In the genomic region with DNA sequence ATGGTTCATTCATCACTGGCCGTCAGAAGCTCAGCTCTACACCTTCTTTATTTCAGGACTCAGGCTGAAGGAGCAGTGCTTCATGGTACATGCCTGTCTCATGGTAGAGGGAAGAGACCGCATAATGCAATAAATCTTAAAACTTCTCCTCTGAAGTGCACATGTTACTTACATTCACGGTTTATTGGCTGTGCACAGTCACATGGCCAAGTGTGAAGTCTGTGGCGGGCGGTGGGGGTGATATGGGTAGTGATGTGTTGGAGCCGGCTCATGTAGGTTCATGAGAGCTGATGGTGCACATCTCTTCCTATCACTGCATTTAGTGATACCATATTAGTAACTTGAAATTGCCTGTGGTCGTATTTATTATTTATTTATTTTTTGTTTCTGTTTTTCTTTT, we compare ENCODE assay signal across 21 cellular contexts.
A peak's percentile ranks its signal among the peaks of the same experiment; 100 is the strongest.
DNase-seq lines count a peak whose midpoint lies in the region; ATAC-seq, FAIRE-seq and TF ChIP-seq lines count a peak whose summit lies in the region.
"Had no signal": no experiment of that assay in that cellular context is flagged by ENCODE, and none has a peak within 500 bp of the region (broad histone marks: within the 10 kb centered on the region; RNA-seq: fewer than 3 reads in every experiment).

No MANE protein-coding gene starts in this region.

- H3K27ac ChIP-seq in HepG2 (ENCODE audit: extremely low read length, insufficient read depth, low read length) (no peak overlapping the region), right lobe of liver (no peak overlapping the region)
- H3K27ac ChIP-seq: 22Rv1; A549; BLaER1 treated with 17β-estradiol and CSF1 and Interleukin-3, amounts not matched to agents 10 nM and 100 nM; C4-2B had no signal

- H3K27ac Mint-ChIP-seq in activated CD8-positive, alpha-beta T cell treated with anti-CD3 and anti-CD28 coated beads for 36 hours = no peak overlapping the region
- no peak overlapping the region for H3K27ac Mint-ChIP-seq in activated CD8-positive, alpha-beta T cell treated with anti-CD3 and anti-CD28 coated beads, Interleukin-2, amount 10 ng/mL, durations not matched to agents 7 days and 5 days
- H3K27ac Mint-ChIP-seq: B cell; CD4-positive, alpha-beta T cell; CD8-positive, alpha-beta T cell had no signal

- peaks cover 4% of the 10 kb centered on the region for H3K9me3 Mint-ChIP-seq in activated CD8-positive, alpha-beta T cell treated with anti-CD3 and anti-CD28 coated beads for 36 hours
- H3K9me3 Mint-ChIP-seq in activated CD8-positive, alpha-beta T cell treated with anti-CD3 and anti-CD28 coated beads, Interleukin-2, amount 10 ng/mL, durations not matched to agents 7 days and 5 days (ENCODE audit: insufficient read depth) = peaks cover 7% of the 10 kb centered on the region

- no peaks in the 10 kb centered on the region for H3K79me2 ChIP-seq in HepG2 (ENCODE audit: insufficient read depth, low read length)

- peaks cover 9% of the 10 kb centered on the region for H3K4me1 ChIP-seq in HepG2 (ENCODE audit: insufficient read depth, low read length)
- peaks cover 0 to 33% (median 12%) of the 10 kb centered on the region in 4 donors for H3K4me1 ChIP-seq in right lobe of liver
- H3K4me1 ChIP-seq: A549, Caco-2 had no signal

- no peaks in the 10 kb centered on the region for H3K27me3 Mint-ChIP-seq in activated CD8-positive, alpha-beta T cell treated with anti-CD3 and anti-CD28 coated beads for 36 hours
- H3K27me3 Mint-ChIP-seq in activated CD8-positive, alpha-beta T cell treated with anti-CD3 and anti-CD28 coated beads, Interleukin-2, amount 10 ng/mL, durations not matched to agents 7 days and 5 days (ENCODE audit: low read depth) = no peaks in the 10 kb centered on the region
- H3K27me3 Mint-ChIP-seq: B cell; CD4-positive, alpha-beta T cell had no signal

- no peaks in the 10 kb centered on the region for H3K4me1 Mint-ChIP-seq in activated CD8-positive, alpha-beta T cell treated with anti-CD3 and anti-CD28 coated beads for 36 hours (ENCODE audit: low read depth)
- H3K4me1 Mint-ChIP-seq in activated CD8-positive, alpha-beta T cell treated with anti-CD3 and anti-CD28 coated beads, Interleukin-2, amount 10 ng/mL, durations not matched to agents 7 days and 5 days (ENCODE audit: low read depth) = no peaks in the 10 kb centered on the region

- H3K9me3 ChIP-seq in HepG2 (ENCODE audit: low read length) (no peaks in the 10 kb centered on the region), right lobe of liver (no peaks in the 10 kb centered on the region)
- H3K9me3 ChIP-seq: A549, Caco-2 had no signal

- H3K36me3 Mint-ChIP-seq in activated CD8-positive, alpha-beta T cell treated with anti-CD3 and anti-CD28 coated beads for 36 hours (ENCODE audit: low read depth) = peaks cover 30% of the 10 kb centered on the region
- H3K36me3 Mint-ChIP-seq in activated CD8-positive, alpha-beta T cell treated with anti-CD3 and anti-CD28 coated beads, Interleukin-2, amount 10 ng/mL, durations not matched to agents 7 days and 5 days (ENCODE audit: low read depth) = peaks cover 23% of the 10 kb centered on the region

- no TSS peak for BruUV-seq in HepG2 (replicated peaks; lab: Mats Ljungman, UMichigan)

- TF ChIP-seq CTCF in activated CD8-positive, alpha-beta T cell treated with anti-CD3 and anti-CD28 coated beads for 36 hours (IDR thresholded peaks at IDR 0.05) = no peak
- no peak for TF ChIP-seq CTCF in HepG2 (CRISPR knock-in tag; IDR thresholded peaks at IDR 0.05)
- TF ChIP-seq CTCF in right lobe of liver (IDR thresholded peaks at IDR 0.05) = no peak

- in situ Hi-C loops in HepG2 (cut with HindIII; ENCODE audit: extremely low pct_ligation_motif_present, low pct_unique_long_range_greater_than_20kb) = no loop called here

- TF ChIP-seq RAD21 in HepG2 (CRISPR knock-in tag; IDR thresholded peaks at IDR 0.05) = no peak

- CTCF ChIA-PET in activated CD8-positive, alpha-beta T cell treated with anti-CD3 and anti-CD28 coated beads for 36 hours (lab: Charles Lee) = no interaction called here
- CTCF ChIA-PET in activated CD8-positive, alpha-beta T cell treated with anti-CD3 and anti-CD28 coated beads, Interleukin-2, amount 10 ng/mL, durations not matched to agents 7 days and 5 days (lab: Charles Lee) = no interaction called here
- CTCF ChIA-PET in HepG2 (lab: Yijun Ruan, JAX; ENCODE audit: low intra/inter-chr PET ratio, low total read pairs) = no interaction called here

- FAIRE-seq in HepG2 (lab: Jason Lieb, UNC) = no peak
- FAIRE-seq: A549, D721Med, G401.6, GM12891, GM19239 had no signal

- no peak for TF ChIP-seq EP300 in HepG2 (IDR thresholded peaks at IDR 0.05; ENCODE audit: low read depth in 2 of 2, low read length in 2 of 2)
- TF ChIP-seq EP300 in HepG2 (CRISPR knock-in tag; IDR thresholded peaks at IDR 0.05; ENCODE audit: borderline replicate concordance) = no peak

- no peak overlapping the region for H3K4me3 ChIP-seq in HepG2 (replicated peaks in 1 of 3; ENCODE audit: insufficient read depth in 1 of 3, low read depth in 2 of 3, low read length in 3 of 3)
- H3K4me3 ChIP-seq in right lobe of liver = no peak overlapping the region
- H3K4me3 ChIP-seq: A549; BLaER1 treated with 17β-estradiol and CSF1 and Interleukin-3, amounts not matched to agents 10 nM and 100 nM had no signal

- H3K9ac ChIP-seq in HepG2 (ENCODE audit: insufficient read depth, low read depth, low read length) = no peak overlapping the region
- H3K9ac ChIP-seq: BLaER1 treated with 17β-estradiol and CSF1 and Interleukin-3, amounts not matched to agents 10 nM and 100 nM had no signal

- WGBS in HepG2 (ENCODE audit: low lambda C conversion rate) = 97% methylated on average over 7 of the region's 7 CpGs
- 100% methylated on average over 6 of the region's 7 CpGs for WGBS in right lobe of liver (ENCODE audit: insufficient coverage, low coverage, low lambda C conversion rate, missing lambda C conversion rate)

- H3K27me3 ChIP-seq in HepG2 (ENCODE audit: control insufficient read depth in 1 of 2, insufficient read depth in 2 of 2, low read length in 2 of 2) (no peaks in the 10 kb centered on the region), right lobe of liver (no peaks in the 10 kb centered on the region)
- H3K27me3 ChIP-seq: BLaER1 treated with 17β-estradiol and CSF1 and Interleukin-3, amounts not matched to agents 10 nM and 100 nM had no signal

- TF ChIP-seq POLR2A in HepG2 (IDR thresholded peaks at IDR 0.05; ENCODE audit: insufficient read depth in 1 of 2, low read depth in 2 of 2, low read length in 2 of 2) (no peak), right lobe of liver (IDR thresholded peaks at IDR 0.05) (no peak)

- no peak overlapping the region for H3K4me3 Mint-ChIP-seq in activated CD8-positive, alpha-beta T cell treated with anti-CD3 and anti-CD28 coated beads for 36 hours
- no peak overlapping the region for H3K4me3 Mint-ChIP-seq in activated CD8-positive, alpha-beta T cell treated with anti-CD3 and anti-CD28 coated beads, Interleukin-2, amount 10 ng/mL, durations not matched to agents 7 days and 5 days
- H3K4me3 Mint-ChIP-seq: B cell; CD4-positive, alpha-beta T cell; CD8-positive, alpha-beta T cell had no signal

- H4K20me1 ChIP-seq in HepG2 (ENCODE audit: insufficient read depth, low read length) = no peaks in the 10 kb centered on the region
- H4K20me1 ChIP-seq: BLaER1 treated with 17β-estradiol and CSF1 and Interleukin-3, amounts not matched to agents 10 nM and 100 nM had no signal

- intact Hi-C loops in activated CD8-positive, alpha-beta T cell treated with anti-CD3 and anti-CD28 coated beads for 36 hours (cut with micrococcal nuclease) = no loop called here
- intact Hi-C loops in HepG2 (cut with micrococcal nuclease; ENCODE audit: unreplicated experiment) (no loop called here), right lobe of liver (cut with DNase I) (no loop called here)

- DNase-seq in activated CD8-positive, alpha-beta T cell treated with anti-CD3 and anti-CD28 coated beads for 36 hours = peak; percentile 2
- no peak for DNase-seq in activated CD8-positive, alpha-beta T cell treated with anti-CD3 and anti-CD28 coated beads, Interleukin-2, amount 10 ng/mL, durations not matched to agents 7 days and 5 days
- DNase-seq in HepG2 (ENCODE audit: low spot score) (no peak), right lobe of liver (no peak)
- no peak for DNase-seq in stimulated activated CD4-positive, alpha-beta T cell treated with anti-CD3 and anti-CD28 coated beads, Interleukin-2, amount 100 ng/mL, for 24 hours
- DNase-seq: AML-193; Caco-2; Calu3; CD4-positive, alpha-beta T cell; CD8-positive, alpha-beta T cell; DMS79 treated with DMSO at 0.1 percent for 48 hours; GF-D8 had no signal

- H3K36me3 ChIP-seq in HepG2 (replicated peaks in 1 of 2; ENCODE audit: control insufficient read depth in 1 of 2, insufficient read depth in 2 of 2, low read length in 2 of 2) (peaks cover 4 to 37% of the 10 kb centered on the region in 2 experiments), right lobe of liver (peaks cover 0 to 5% (median 0%) of the 10 kb centered on the region in 4 donors)

- no peak overlapping the region for H3K4me2 ChIP-seq in HepG2 (ENCODE audit: low read depth, low read length)
- H3K4me2 ChIP-seq: A549 had no signal

- H2AFZ ChIP-seq in HepG2 (ENCODE audit: low read length) = no peak overlapping the region

- POLR2A ChIA-PET in activated CD8-positive, alpha-beta T cell treated with anti-CD3 and anti-CD28 coated beads for 36 hours (lab: Charles Lee) = no interaction called here
- POLR2A ChIA-PET in activated CD8-positive, alpha-beta T cell treated with anti-CD3 and anti-CD28 coated beads, Interleukin-2, amount 10 ng/mL, durations not matched to agents 7 days and 5 days (lab: Charles Lee) = no interaction called here
- POLR2A ChIA-PET in HepG2 (lab: Yijun Ruan, JAX) = no interaction called here

- ATAC-seq in activated CD8-positive, alpha-beta T cell treated with anti-CD3 and anti-CD28 coated beads for 36 hours = no peak
- no peak for ATAC-seq in activated CD8-positive, alpha-beta T cell treated with anti-CD3 and anti-CD28 coated beads, Interleukin-2, amount 10 ng/mL, durations not matched to agents 7 days and 5 days
- no peak for ATAC-seq in HepG2
- no peak for ATAC-seq in right lobe of liver
- ATAC-seq: A549; CD8-positive, alpha-beta T cell had no signal

TF ChIP-seq in HepG2, 621 proteins besides CTCF, POLR2A, EP300 and RAD21:
- TF ChIP-seq ZNF644 (CRISPR knock-in tag; IDR thresholded peaks at IDR 0.05; ENCODE audit: low read depth) (no peak), ZNF776 (CRISPR knock-in tag; IDR thresholded peaks at IDR 0.05) (no peak)
- TF ChIP-seq, protein P1, sequence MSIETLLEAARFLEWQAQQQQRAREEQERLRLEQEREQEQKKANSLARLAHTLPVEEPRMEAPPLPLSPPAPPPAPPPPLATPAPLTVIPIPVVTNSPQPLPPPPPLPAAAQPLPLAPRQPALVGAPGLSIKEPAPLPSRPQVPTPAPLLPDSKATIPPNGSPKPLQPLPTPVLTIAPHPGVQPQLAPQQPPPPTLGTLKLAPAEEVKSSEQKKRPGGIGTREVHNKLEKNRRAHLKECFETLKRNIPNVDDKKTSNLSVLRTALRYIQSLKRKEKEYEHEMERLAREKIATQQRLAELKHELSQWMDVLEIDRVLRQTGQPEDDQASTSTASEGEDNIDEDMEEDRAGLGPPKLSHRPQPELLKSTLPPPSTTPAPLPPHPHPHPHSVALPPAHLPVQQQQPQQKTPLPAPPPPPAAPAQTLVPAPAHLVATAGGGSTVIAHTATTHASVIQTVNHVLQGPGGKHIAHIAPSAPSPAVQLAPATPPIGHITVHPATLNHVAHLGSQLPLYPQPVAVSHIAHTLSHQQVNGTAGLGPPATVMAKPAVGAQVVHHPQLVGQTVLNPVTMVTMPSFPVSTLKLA (IDR thresholded peaks at IDR 0.05) = peak; percentile 79
